In genomic region chr17:44541884-44542581, GRCh38 we compare ENCODE assay signal across 13 cellular contexts. TPM values are rescaled to one million over a fixed set of nuclear protein-coding genes. Genes with fewer than 3 reads are reported as not detected.
DNase-seq lines count a peak whose midpoint lies in the region; ATAC-seq and TF ChIP-seq lines count a peak whose summit lies in the region.
"Had no signal": no experiment of that assay in that cellular context is flagged by ENCODE, and none has a peak within 500 bp of the region (broad histone marks: within the 10 kb centered on the region; RNA-seq: fewer than 3 reads in every experiment).

No MANE protein-coding gene starts in this region.

- no peaks in the 10 kb centered on the region for H3K36me3 ChIP-seq in HEK293 (ENCODE audit: control insufficient read depth in 2 of 2, insufficient read depth in 1 of 2, low read length in 2 of 2)
- no peaks in the 10 kb centered on the region for H3K36me3 ChIP-seq in mesodermal cell (ENCODE audit: control insufficient read depth, insufficient read depth, low read length)
- no peaks in the 10 kb centered on the region for H3K36me3 ChIP-seq in ascending aorta
- H3K36me3 ChIP-seq: adrenal gland had no signal

- peaks cover 83% of the 10 kb centered on the region for H3K4me1 Mint-ChIP-seq in WTC11
- H3K4me1 Mint-ChIP-seq: stimulated activated memory B cell treated with anti-CD40 and anti-IgM and Interleukin-4, amounts not matched to agents 10 μg/mL and 1 μg/mL and 100 μg/mL, for 72 hours had no signal

- intact Hi-C loops in ascending aorta (cut with DNase I) (no loop called here), posterior vena cava (cut with DNase I) (no loop called here)

- H3K27ac ChIP-seq in AG04450 (ENCODE audit: low read depth, low read length): peak overlapping the region; percentile 99
- H3K27ac ChIP-seq in HEK293 (ENCODE audit: extremely low read depth, low read depth, low read length): no peak overlapping the region
- peak overlapping the region; percentile 33 for H3K27ac ChIP-seq in mesodermal cell (ENCODE audit: low read depth, low read length, severe bottlenecking)
- no peak overlapping the region for H3K27ac ChIP-seq in ascending aorta

- CTCF ChIA-PET in AG04450 (lab: Charles Lee) (interaction anchor here (3.6 kb wide), 1 partner anchor 8 kb away, joined by 23 read pairs; no protein-coding TSS in a partner anchor), HEK293 (lab: Yijun Ruan, JAX) (interaction anchor here (0.6 to 3.1 kb wide), 4 partner anchors 9 to 130 kb away, joined by 4 to 28 read pairs (median 6); no protein-coding TSS in a partner anchor), WTC11 (lab: Charles Lee) (interaction anchor here (0.6 to 3.2 kb wide), 9 partner anchors 8 to 593 kb away, joined by 3 to 17 read pairs (median 4); partner anchors contain the start of genes ACBD4 and FZD2)

- H3K9me3 ChIP-seq in AG04450 (ENCODE audit: control insufficient read depth, insufficient read depth, low read length) (no peaks in the 10 kb centered on the region), HEK293 (ENCODE audit: control insufficient read depth, insufficient read depth, low read depth, low read length) (no peaks in the 10 kb centered on the region), mesodermal cell (ENCODE audit: control insufficient read depth, low read length) (peaks cover 6% of the 10 kb centered on the region), ascending aorta (no peaks in the 10 kb centered on the region)
- H3K9me3 ChIP-seq: adrenal gland had no signal

- H3K27me3 ChIP-seq in AG04450 (ENCODE audit: control insufficient read depth, insufficient read depth, low read length) (no peaks in the 10 kb centered on the region), ascending aorta (no peaks in the 10 kb centered on the region)

- H3K36me3 Mint-ChIP-seq in WTC11: peaks cover 4% of the 10 kb centered on the region; the same call in 1 of the 2 replicates
- H3K36me3 Mint-ChIP-seq: stimulated activated memory B cell treated with anti-CD40 and anti-IgM and Interleukin-4, amounts not matched to agents 10 μg/mL and 1 μg/mL and 100 μg/mL, for 72 hours had no signal

- no peak overlapping the region for H3K4me3 ChIP-seq in AG04450 (ENCODE audit: low read depth, low read length)
- H3K4me3 ChIP-seq in HEK293 (ENCODE audit: low read depth, low read length): no peak overlapping the region
- no peak overlapping the region for H3K4me3 ChIP-seq in mesodermal cell (ENCODE audit: extremely low read depth, insufficient read depth, low read length, poor library complexity, severe bottlenecking)
- no peak overlapping the region for H3K4me3 ChIP-seq in ascending aorta
- H3K4me3 ChIP-seq: adrenal gland had no signal

- POLR2A ChIA-PET in AG04450 (lab: Yijun Ruan, JAX): interaction anchor here (0.7 to 8.4 kb wide), 2 partner anchors 14 to 46 kb away, joined by 3 to 143 read pairs; partner anchors contain the start of gene FZD2
- POLR2A ChIA-PET in HEK293 (lab: Yijun Ruan, JAX): interaction anchor here (0.7 kb wide), 1 partner anchor 15 kb away, joined by 3 read pairs; the partner anchor contains the start of gene FZD2
- POLR2A ChIA-PET in WTC11 (lab: Charles Lee): interaction anchor here (1.1 to 1.9 kb wide), 2 partner anchors 15 to 30 kb away, joined by 3 to 16 read pairs; partner anchors contain the start of gene FZD2

- 5 to 6% methylated on average over 3 to 5 of the region's 8 CpGs for WGBS in mesodermal cell (ENCODE audit: insufficient coverage in 2 of 2), 2 experiments

- TF ChIP-seq CTCF in AG04450 (IDR thresholded peaks at IDR 0.05; ENCODE audit: low read depth, low read length) (no peak), HEK293 (tag by site-specific recombination; IDR thresholded peaks at IDR 0.05) (no peak), WTC11 (IDR thresholded peaks at IDR 0.05) (no peak), ascending aorta (IDR thresholded peaks at IDR 0.05) (no peak)

- DNase-seq in AG04450 (ENCODE audit: low read depth, low spot score) (no peak), WTC11 (ENCODE audit: low spot score) (peak; percentile 39), ascending aorta (ENCODE audit: low spot score in 2 of 2) (no peak), posterior vena cava (ENCODE audit: low spot score) (no peak)
- no peak for DNase-seq in stimulated activated CD4-positive, alpha-beta T cell treated with anti-CD3 and anti-CD28 coated beads, Interleukin-15, amount 100 ng/mL, for 24 hours
- DNase-seq: adrenal gland; C1 segment of cervical spinal cord; NCI-H187; stimulated activated CD4-positive, alpha-beta T cell treated with anti-CD3 and anti-CD28 coated beads, Interleukin-4, amount 100 ng/mL, for 24 hours had no signal

- H3K9me3 Mint-ChIP-seq in WTC11: 0 out of 2 replicates have a peak, but pooled peaks cover 8% of the 10 kb centered on the region
- H3K9me3 Mint-ChIP-seq: stimulated activated memory B cell treated with anti-CD40 and anti-IgM and Interleukin-4, amounts not matched to agents 10 μg/mL and 1 μg/mL and 100 μg/mL, for 72 hours had no signal

- peaks cover 95% of the 10 kb centered on the region for H3K27me3 Mint-ChIP-seq in WTC11 (ENCODE audit: low read depth)

- H3K4me1 ChIP-seq in HEK293 (ENCODE audit: control insufficient read depth, insufficient read depth, low read length) (0 out of 2 replicates have a peak, but pooled peaks cover 3% of the 10 kb centered on the region), mesodermal cell (ENCODE audit: control insufficient read depth, insufficient read depth, low read length, poor library complexity, severe bottlenecking) (peaks cover 50% of the 10 kb centered on the region), ascending aorta (peaks cover 0 to 4% of the 10 kb centered on the region in 2 donors)
- H3K4me1 ChIP-seq: adrenal gland had no signal

- peak overlapping the region; percentile 60 for H3K4me3 Mint-ChIP-seq in WTC11
- H3K4me3 Mint-ChIP-seq: stimulated activated memory B cell treated with anti-CD40 and anti-IgM and Interleukin-4, amounts not matched to agents 10 μg/mL and 1 μg/mL and 100 μg/mL, for 72 hours had no signal

- no peak overlapping the region for H3K27ac Mint-ChIP-seq in WTC11
- H3K27ac Mint-ChIP-seq: stimulated activated memory B cell treated with anti-CD40 and anti-IgM and Interleukin-4, amounts not matched to agents 10 μg/mL and 1 μg/mL and 100 μg/mL, for 72 hours had no signal

- peak; percentile 4; the same call in 1 of the 2 replicates for ATAC-seq in WTC11
- no peak for ATAC-seq in GM18870 (IDR thresholded peaks at IDR 0.05; ENCODE audit: unreplicated experiment)
- ATAC-seq: stimulated activated memory B cell treated with anti-CD40 and anti-IgM and Interleukin-4, amounts not matched to agents 10 μg/mL and 1 μg/mL and 100 μg/mL, for 72 hours had no signal

TF ChIP-seq in HEK293, 187 proteins besides CTCF, POLR2A, EP300 and RAD21:
- TF ChIP-seq GLIS1 (tag by site-specific recombination; IDR thresholded peaks at IDR 0.05) (peak; percentile 33), KLF9 (tag by site-specific recombination; IDR thresholded peaks at IDR 0.05; ENCODE audit: low read depth) (no peak), ZIC2 (tag by site-specific recombination; IDR thresholded peaks at IDR 0.05) (peak; percentile 91)

TF ChIP-seq in WTC11, 78 proteins besides CTCF, POLR2A, EP300 and RAD21 (continues in another document):
- TF ChIP-seq FOXP1 (CRISPR knock-in tag; IDR thresholded peaks at IDR 0.05; ENCODE audit: borderline replicate concordance) (peak; percentile 55; the same call in 1 of the 2 replicates), TEAD1 (CRISPR knock-in tag; IDR thresholded peaks at IDR 0.05) (peak; percentile 55; the same call in 1 of the 2 replicates), AR (CRISPR knock-in tag; IDR thresholded peaks at IDR 0.05) (no peak), NR3C1 (CRISPR knock-in tag; conservative IDR thresholded peaks at IDR 0.05; ENCODE audit: low read depth) (no peak)

RNA-seq across cellular contexts. Expression of gene FZD2, which starts 15.3 kb away (rescaled TPM):
- 49.4 and 73.4 TPM in 2 replicates for polyA plus RNA-seq in AG04450 (2011; rRNA removed)
- 78.2 and 94.9 TPM in 2 replicates for polyA minus RNA-seq in AG04450 (2011; rRNA and poly(A)+ RNA removed)
- total RNA-seq in WTC11 (2021) (37.6 to 42.8 TPM (median 38.5 TPM) in 3 replicates), ascending aorta (32.7 TPM), posterior vena cava (10 to 100 TPM; 10.4 to 12.6 TPM)
- polyA plus RNA-seq in mesodermal cell (2013, experiment 1 of 2): 38.7 TPM
- 35.7 TPM for polyA plus RNA-seq in mesodermal cell (2013, experiment 2 of 2)

RNA-seq across cellular contexts. Expression of gene GPATCH8, which starts 38.8 kb away (rescaled TPM):
- polyA plus RNA-seq in AG04450 (2011; rRNA removed): 16.3 and 16.4 TPM in 2 replicates
- 22.0 and 26.6 TPM in 2 replicates for polyA minus RNA-seq in AG04450 (2011; rRNA and poly(A)+ RNA removed)
- total RNA-seq in WTC11 (2021): 51.9 to 52.4 TPM (median 51.9 TPM) in 3 replicates
- 28.2 TPM for polyA plus RNA-seq in mesodermal cell (2013, experiment 1 of 2)
- 26.6 TPM for polyA plus RNA-seq in mesodermal cell (2013, experiment 2 of 2)
- 13.3 TPM for total RNA-seq in ascending aorta
- total RNA-seq in posterior vena cava: 10 to 100 TPM; 28.5 to 36.4 TPM

Comparison
In these comparisons a context has a peak if more than half of its experiments do, and no peak if none do; other contexts are left out.
1. H3K27ac ChIP-seq: peak in AG04450 (single experiment) and mesodermal cell (single experiment); none in HEK293 (single experiment) and ascending aorta (0 of 2).